Comparison of ENCODE assay signal across 20 cellular contexts in the genomic region with DNA sequence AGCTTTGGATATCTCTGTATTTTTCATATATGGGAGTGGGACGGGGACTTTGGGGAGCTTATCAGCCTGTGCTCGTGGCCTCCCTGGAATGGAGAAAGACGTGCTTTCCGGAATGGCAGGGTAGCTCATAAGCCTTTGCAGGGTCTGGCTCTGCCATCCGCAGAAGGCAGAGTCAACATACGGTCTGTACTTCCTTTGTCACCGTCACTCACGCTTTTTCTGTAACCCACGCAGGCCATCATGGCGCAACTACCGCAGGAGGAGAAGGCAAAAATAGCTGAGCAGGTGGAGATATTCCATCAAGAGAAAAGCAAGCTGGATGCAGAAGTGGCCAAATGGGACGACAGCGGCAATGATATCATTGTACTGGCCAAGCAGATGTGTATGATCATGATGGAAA.
"Had no signal": no experiment of that assay in that cellular context is flagged by ENCODE, and none has a peak within 500 bp of the region (broad histone marks: within the 10 kb centered on the region; RNA-seq: fewer than 3 reads in every experiment).

No MANE protein-coding gene starts in this region.

- H3K9me3 ChIP-seq: gastrocnemius medialis, lower lobe of right lung, ovary, right lobe of liver, suprapubic skin, transverse colon, upper lobe of right lung, vagina had no signal

- H3K27me3 ChIP-seq: gastrocnemius medialis, ovary, right lobe of liver, suprapubic skin, transverse colon, upper lobe of right lung, vagina had no signal

- DNase-seq: effector CD8-positive, alpha-beta T cell; endodermal cell; gastrocnemius medialis; left ventricle myocardium superior; lower lobe of right lung; naive thymus-derived CD8-positive, alpha-beta T cell; nephron progenitor cell; nucleus accumbens; ovary; retina; right lobe of liver; small intestine; stimulated activated CD4-positive, alpha-beta T cell treated with anti-CD3 and anti-CD28 coated beads, Interleukin-15, amount 100 ng/mL, for 24 hours; stimulated activated CD4-positive, alpha-beta T cell treated with anti-CD3 and anti-CD28 coated beads, Interleukin-2, amount 100 ng/mL, for 48 hours; stimulated activated naive B cell treated with anti-CD40 and anti-IgM and Interleukin-4, amounts not matched to agents 10 μg/mL and 1 μg/mL and 100 μg/mL, for 72 hours; transverse colon; upper lobe of right lung had no signal

- H3K36me3 ChIP-seq: gastrocnemius medialis, lower lobe of right lung, ovary, right lobe of liver, suprapubic skin, transverse colon, upper lobe of right lung, vagina had no signal

- H3K4me3 ChIP-seq: gastrocnemius medialis, lower lobe of right lung, ovary, right lobe of liver, suprapubic skin, transverse colon, upper lobe of right lung, vagina had no signal

- H3K4me1 ChIP-seq: gastrocnemius medialis, lower lobe of right lung, right lobe of liver, suprapubic skin, transverse colon, upper lobe of right lung, vagina had no signal

- H3K27ac ChIP-seq: epithelial cell of prostate, gastrocnemius medialis, lower lobe of right lung, ovary, right lobe of liver, suprapubic skin, transverse colon, upper lobe of right lung, vagina had no signal
